ENCODE assay signal across 10 cellular contexts in genomic region chr15:61621146-61621545, GRCh38.
DNase-seq lines count a peak whose midpoint lies in the region; ATAC-seq and TF ChIP-seq lines count a peak whose summit lies in the region.
"Had no signal": no experiment of that assay in that cellular context is flagged by ENCODE, and none has a peak within 500 bp of the region (broad histone marks: within the 10 kb centered on the region; RNA-seq: fewer than 3 reads in every experiment).

No MANE protein-coding gene starts in this region.

- H3K36me3 ChIP-seq in liver (ENCODE audit: control insufficient read depth in 4 of 4, insufficient read depth in 3 of 4, low read depth in 1 of 4, low read length in 3 of 4) = no peaks in the 10 kb centered on the region
- H3K36me3 ChIP-seq: BLaER1 treated with 17β-estradiol and CSF1 and Interleukin-3, amounts not matched to agents 10 nM and 100 nM had no signal

- in situ Hi-C loops in astrocyte of the cerebellum (cut with HindIII; ENCODE audit: low sequenced_read_pairs) = no loop called here

- no peak overlapping the region for H3K9ac ChIP-seq in liver (ENCODE audit: low read depth in 1 of 2, low read length in 2 of 2)
- H3K9ac ChIP-seq: BLaER1 treated with 17β-estradiol and CSF1 and Interleukin-3, amounts not matched to agents 10 nM and 100 nM had no signal

- H3K27me3 ChIP-seq in liver (ENCODE audit: control insufficient read depth in 4 of 4, insufficient read depth in 4 of 4, low read length in 3 of 4) = no peaks in the 10 kb centered on the region
- H3K27me3 ChIP-seq: BLaER1 treated with 17β-estradiol and CSF1 and Interleukin-3, amounts not matched to agents 10 nM and 100 nM had no signal

- no peaks in the 10 kb centered on the region for H3K9me3 ChIP-seq in liver (ENCODE audit: control insufficient read depth in 4 of 4, low read length in 3 of 4)

- ATAC-seq in GM18868 (IDR thresholded peaks at IDR 0.05; ENCODE audit: unreplicated experiment) = no peak

- H3K4me1 ChIP-seq in liver (ENCODE audit: control insufficient read depth in 4 of 4, insufficient read depth in 4 of 4, low read length in 3 of 4) = no peaks in the 10 kb centered on the region

- TF ChIP-seq CTCF in astrocyte of the cerebellum (IDR thresholded peaks at IDR 0.05; ENCODE audit: low read depth, low read length, missing control alignments) (peak; percentile 54), liver (IDR thresholded peaks at IDR 0.05; ENCODE audit: low read depth, low read length, missing input control) (peak; percentile 81)

- no peak overlapping the region for H3K27ac ChIP-seq in liver (ENCODE audit: low read depth in 1 of 2, low read length in 2 of 2)
- H3K27ac ChIP-seq: BLaER1 treated with 17β-estradiol and CSF1 and Interleukin-3, amounts not matched to agents 10 nM and 100 nM had no signal

- 7% methylated on average over 2 of the region's 2 CpGs for WGBS in liver

- DNase-seq in NCI-H2107 treated with DMSO at 0.1 percent for 48 hours (lab: John Stamatoyannopoulos, UW; ENCODE audit: unreplicated experiment) = peak; percentile 38
- DNase-seq in NCI-H2107 (lab: John Stamatoyannopoulos, UW) = no peak
- peak; percentile 13 for DNase-seq in NCI-H1436 treated with DMSO at 0.1 percent for 48 hours (lab: John Stamatoyannopoulos, UW)
- DNase-seq in astrocyte of the cerebellum (ENCODE audit: low read depth) = no peak
- DNase-seq in COLO829 (ENCODE audit: low spot score) = no peak
- no peak for DNase-seq in EL
- DNase-seq: activated B cell treated with CpG ODN at 0.5 μM for 24 hours had no signal

- no peak overlapping the region for H3K4me3 ChIP-seq in astrocyte of the cerebellum (ENCODE audit: low read depth, low read length)
- no peak overlapping the region for H3K4me3 ChIP-seq in liver (ENCODE audit: low read depth in 1 of 3, low read length in 3 of 3)
- H3K4me3 ChIP-seq: BLaER1 treated with 17β-estradiol and CSF1 and Interleukin-3, amounts not matched to agents 10 nM and 100 nM had no signal

- peak; percentile 97 for TF ChIP-seq RAD21 in liver (IDR thresholded peaks at IDR 0.05)

TF ChIP-seq in liver, 16 proteins besides CTCF, POLR2A, EP300 and RAD21:
- TF ChIP-seq RXRA (IDR thresholded peaks at IDR 0.05) = peak in 1 of 2 donors; percentile 27
- TF ChIP-seq EGR1 (IDR thresholded peaks at IDR 0.05; ENCODE audit: low read depth in 2 of 2) = no peak

Comparison
In these comparisons a context has a peak if more than half of its experiments do, and no peak if none do; other contexts are left out.
1. DNase-seq: peak in NCI-H2107 treated with DMSO at 0.1 percent for 48 hours (single experiment) and NCI-H1436 treated with DMSO at 0.1 percent for 48 hours (single experiment); none in NCI-H2107 (single experiment), astrocyte of the cerebellum (single experiment), COLO829 (single experiment) and EL (single experiment).